In the genomic region with DNA sequence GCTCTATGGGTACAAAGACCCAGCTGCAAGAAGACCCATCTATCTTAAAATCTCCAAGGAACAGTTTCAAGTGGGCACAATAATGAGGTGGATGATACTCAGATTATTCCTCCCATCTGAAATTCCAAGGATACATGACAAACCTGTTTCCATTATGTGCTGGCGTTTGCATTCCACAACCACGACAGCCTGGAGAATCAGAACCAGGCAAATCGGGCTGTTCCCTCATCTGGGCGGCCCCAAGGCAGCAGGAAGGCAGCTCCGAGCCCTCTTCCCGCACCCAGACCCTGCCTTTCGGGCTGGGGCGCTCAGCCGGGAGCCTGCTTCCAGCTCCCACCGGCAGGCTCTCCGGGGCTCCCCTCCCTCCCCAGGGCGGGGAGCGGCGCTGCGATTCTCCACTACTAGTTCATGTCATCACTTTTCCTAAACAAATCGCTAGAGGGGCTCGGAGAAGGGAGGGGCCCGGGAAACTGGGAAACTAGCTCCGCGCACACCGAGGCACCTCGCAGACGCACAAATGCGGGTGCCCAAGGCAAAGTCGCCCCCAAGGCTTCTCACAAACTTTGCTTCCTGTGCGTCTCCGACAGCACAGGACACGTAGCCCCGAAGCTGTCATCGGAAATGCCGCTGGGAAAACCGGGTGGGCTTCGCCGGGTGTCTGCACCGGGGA, we compare ENCODE assay signal across 8 cellular contexts. TPM values are rescaled to one million over a fixed set of nuclear protein-coding genes. Genes with fewer than 3 reads are reported as not detected.
DNase-seq lines count a peak whose midpoint lies in the region; ATAC-seq and TF ChIP-seq lines count a peak whose summit lies in the region.

A gene (minus strand): TSS at position 350 of the 670 bp plus-strand sequence. CDS start 197 bp downstream, at position 153.

- intact Hi-C loops in posterior cingulate gyrus (cut with DNase I): loop anchor here (5.0 to 10.0 kb wide), 2 partner anchors 125 to 132 kb away; no protein-coding TSS in a partner anchor

- no peaks in the 10 kb centered on the region; the same call in 1 of the 2 replicates for H3K9me3 ChIP-seq in AG04450 (ENCODE audit: control insufficient read depth, insufficient read depth, low read length)
- H3K9me3 ChIP-seq in Loucy (ENCODE audit: insufficient read depth, low read depth, low read length): no peaks in the 10 kb centered on the region
- H3K9me3 ChIP-seq in right atrium auricular region: peaks cover 0 to under 1% of the 10 kb centered on the region in 2 donors

- no peaks in the 10 kb centered on the region for H4K20me1 ChIP-seq in Loucy (ENCODE audit: insufficient read depth, low read length, poor library complexity, severe bottlenecking)

- peak within 1 kb of the TSS; percentile 98 for H3K9ac ChIP-seq in Loucy (ENCODE audit: low read depth, low read length, poor library complexity, severe bottlenecking)

- peaks cover 56% of the 10 kb centered on the region for H3K79me2 ChIP-seq in Loucy (ENCODE audit: insufficient read depth, low read length)

- peak within 1 kb of the TSS; percentile 99 for H3K4me2 ChIP-seq in Loucy (ENCODE audit: low read depth, low read length, poor library complexity, severe bottlenecking)

- H3K9me2 ChIP-seq in Loucy (replicated peaks; ENCODE audit: low read depth, low read length): no peaks in the 10 kb centered on the region

- ATAC-seq in GM18907 (IDR thresholded peaks at IDR 0.05; ENCODE audit: unreplicated experiment): peak; percentile 15
- no peak for ATAC-seq in GM19324 (IDR thresholded peaks at IDR 0.05; ENCODE audit: low FRiP score, unreplicated experiment)

- CTCF ChIA-PET in AG04450 (lab: Charles Lee): interaction anchor here (0.7 to 2.8 kb wide), 5 partner anchors 30 to 171 kb away, joined by 3 to 11 read pairs (median 3); no protein-coding TSS in a partner anchor

- POLR2A ChIA-PET in AG04450 (lab: Yijun Ruan, JAX): interaction anchor here (0.6 to 1.6 kb wide), 6 partner anchors 19 to 248 kb away, joined by 3 to 6 read pairs (median 3); no protein-coding TSS in a partner anchor

- H3K4me1 ChIP-seq in Loucy (ENCODE audit: insufficient read depth, low read length, poor library complexity, severe bottlenecking) (peaks cover 74% of the 10 kb centered on the region), right atrium auricular region (peaks cover 0 to 41% of the 10 kb centered on the region in 2 donors)

- no peaks in the 10 kb centered on the region for H3F3A ChIP-seq in Loucy (ENCODE audit: low read depth)

- no peak for DNase-seq in AG04450 (ENCODE audit: low read depth, low spot score)
- DNase-seq in right atrium auricular region (ENCODE audit: low spot score): no peak
- DNase-seq in posterior cingulate gyrus: peak in 9 of 10 donors; percentile 27 to 94 (median 50)
- DNase-seq in OCI-M1 (lab: John Stamatoyannopoulos, UW): no peak

- H3K27ac ChIP-seq in AG04450 (ENCODE audit: low read depth, low read length) (peak within 1 kb of the TSS; percentile 80), angular gyrus (ENCODE audit: low read depth, low read length) (peak within 1 kb of the TSS; percentile 79), right atrium auricular region (peak within 1 kb of the TSS; percentile 85 to 89)

- H3K4me3 ChIP-seq in AG04450 (ENCODE audit: low read depth, low read length) (peak within 1 kb of the TSS; percentile 77), Loucy (ENCODE audit: low read length, poor library complexity, severe bottlenecking) (peak within 1 kb of the TSS; percentile 87), right atrium auricular region (peak within 1 kb of the TSS; percentile 85 to 92)

- H3K36me3 ChIP-seq in Loucy (ENCODE audit: insufficient read depth, low read length): no peaks in the 10 kb centered on the region
- no peaks in the 10 kb centered on the region for H3K36me3 ChIP-seq in right atrium auricular region

- H3K27me3 ChIP-seq in AG04450 (ENCODE audit: control insufficient read depth, insufficient read depth, low read length) (no peaks in the 10 kb centered on the region), Loucy (ENCODE audit: insufficient read depth, low read length, poor library complexity, severe bottlenecking) (no peaks in the 10 kb centered on the region), right atrium auricular region (no peaks in the 10 kb centered on the region)

- TF ChIP-seq CTCF in AG04450 (IDR thresholded peaks at IDR 0.05; ENCODE audit: low read depth, low read length) (no peak), Loucy (conservative IDR thresholded peaks at IDR 0.05; ENCODE audit: low read length) (no peak), right atrium auricular region (IDR thresholded peaks at IDR 0.05) (peak in 1 of 2 donors; percentile 25)

- peak within 1 kb of the TSS; percentile 29; the same call in 1 of the 2 replicates for H2AFZ ChIP-seq in Loucy (ENCODE audit: low read length)

RNA-seq across cellular contexts. Expression of the gene that starts here (rescaled TPM):
- polyA plus RNA-seq in AG04450 (2011; rRNA removed): 49.1 and 51.5 TPM in 2 replicates
- polyA minus RNA-seq in AG04450 (2011; rRNA and poly(A)+ RNA removed): 67.4 and 85.4 TPM in 2 replicates
- 10 to 100 TPM; 36.3 to 46.4 TPM for total RNA-seq in right atrium auricular region

Comparison
In these comparisons a context has a peak if more than half of its experiments do, and no peak if none do; other contexts are left out.
1. DNase-seq: peak in posterior cingulate gyrus (9 of 10); none in AG04450 (single experiment), right atrium auricular region (single experiment) and OCI-M1 (single experiment).
2. Peak in every context shown above with its lines, with median percentiles within 50 percentile points of each other: H3K27ac ChIP-seq and H3K4me3 ChIP-seq.